Comparison of ENCODE assay signal across 14 cellular contexts in the genomic region with DNA sequence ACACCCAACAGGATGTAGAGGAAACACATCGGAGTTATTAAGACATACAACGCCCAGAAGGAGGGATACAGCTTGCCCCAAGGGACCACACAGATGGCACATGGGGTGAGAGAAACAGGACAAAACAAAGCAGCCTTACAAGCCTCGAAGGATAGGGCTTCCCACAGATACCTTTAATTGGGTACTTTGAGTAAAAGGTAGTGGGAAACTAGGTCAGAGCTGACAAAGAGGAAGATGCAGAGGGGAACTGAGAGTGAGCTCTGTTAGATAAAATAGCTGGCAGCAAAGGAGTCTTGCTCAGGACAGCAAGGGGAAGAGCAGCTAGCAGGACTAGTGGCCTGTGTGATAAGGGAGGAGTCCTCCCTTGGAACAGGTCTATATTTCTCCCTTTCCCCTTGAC. TPM values are rescaled to one million over a fixed set of nuclear protein-coding genes. Genes with fewer than 3 reads are reported as not detected.
A peak's percentile ranks its signal among the peaks of the same experiment; 100 is the strongest.
DNase-seq lines count a peak whose midpoint lies in the region; ATAC-seq and TF ChIP-seq lines count a peak whose summit lies in the region.
"Had no signal": no experiment of that assay in that cellular context is flagged by ENCODE, and none has a peak within 500 bp of the region (broad histone marks: within the 10 kb centered on the region; RNA-seq: fewer than 3 reads in every experiment).

No MANE protein-coding gene starts in this region.

- DNase-seq in GM10266 (ENCODE audit: extremely low spot score) (peak; percentile 7), T-helper 17 cell (no peak), C1 segment of cervical spinal cord (lab: John Stamatoyannopoulos, UW) (no peak), LoVo (ENCODE audit: low spot score) (no peak), GM23248 (no peak)
- DNase-seq in stimulated activated CD4-positive, alpha-beta T cell treated with anti-CD3 and anti-CD28 coated beads, Interleukin-4, amount 100 ng/mL, for 4 hours = no peak
- DNase-seq: activated CD8-positive, alpha-beta memory T cell treated with anti-CD3 and anti-CD28 coated beads, Interleukin-2, amount 50 U/mL, for 4 hours; effector CD8-positive, alpha-beta T cell; heart right ventricle; NCI-H1436 treated with DMSO at 0.1 percent for 48 hours; stimulated activated CD8-positive, alpha-beta memory T cell treated with anti-CD3 and anti-CD28 coated beads, Interleukin-4, amount 100 ng/mL, for 48 hours had no signal

- H3K27me3 ChIP-seq in GM23248 (replicated peaks; ENCODE audit: insufficient read depth) = peaks cover 38% of the 10 kb centered on the region

- WGBS in GM23248 (ENCODE audit: low coverage in 1 of 2, low lambda C conversion rate in 2 of 2, missing lambda C conversion rate in 2 of 2), 2 experiments = 50 to 51% methylated on average over 3 of the region's 3 CpGs

- no peak overlapping the region for H3K4me3 Mint-ChIP-seq in T-helper 17 cell

- no peaks in the 10 kb centered on the region for H3K9me2 ChIP-seq in GM23248 (ENCODE audit: insufficient read depth)

- in situ Hi-C loops in GM23248 (cut with MboI) = no loop called here

- H3K36me3 Mint-ChIP-seq in T-helper 17 cell (ENCODE audit: low read depth) = no peaks in the 10 kb centered on the region

- no peaks in the 10 kb centered on the region for H3F3A ChIP-seq in GM23248 (ENCODE audit: insufficient read depth)

- no peak for TF ChIP-seq CTCF in GM10266 (IDR thresholded peaks at IDR 0.05; ENCODE audit: control insufficient read depth, insufficient read depth, low read depth, missing control alignments)

- H3K4me1 Mint-ChIP-seq in T-helper 17 cell = no peaks in the 10 kb centered on the region

- H3K4me1 ChIP-seq in GM23248 (ENCODE audit: insufficient read depth) = no peaks in the 10 kb centered on the region
- H3K4me1 ChIP-seq: heart right ventricle had no signal

- peaks cover 4% of the 10 kb centered on the region for H3K9me3 ChIP-seq in T-helper 17 cell (ENCODE audit: control insufficient read depth, low read length, poor library complexity, severe bottlenecking)
- H3K9me3 ChIP-seq in GM23248 (ENCODE audit: low read depth) = no peaks in the 10 kb centered on the region

- no peak overlapping the region for H2AFZ ChIP-seq in GM23248

- H4K20me1 ChIP-seq in GM23248 (ENCODE audit: insufficient read depth) = no peaks in the 10 kb centered on the region

- H3K27ac ChIP-seq in GM23248 = no peak overlapping the region
- H3K27ac ChIP-seq: heart right ventricle had no signal

- peaks cover 31% of the 10 kb centered on the region for H3K27me3 Mint-ChIP-seq in T-helper 17 cell

- H3K9ac ChIP-seq in GM23248 = no peak overlapping the region

- H3K36me3 ChIP-seq in GM23248 (ENCODE audit: low read depth) = no peaks in the 10 kb centered on the region
- H3K36me3 ChIP-seq: heart right ventricle had no signal

- peak; percentile 69 for ATAC-seq in GM19463 (IDR thresholded peaks at IDR 0.05; ENCODE audit: unreplicated experiment)
- ATAC-seq in HG03565 (IDR thresholded peaks at IDR 0.05; ENCODE audit: unreplicated experiment) = peak; percentile 54
- peak; percentile 47 for ATAC-seq in T-helper 17 cell
- ATAC-seq: heart right ventricle had no signal

- no peak overlapping the region for H3K27ac Mint-ChIP-seq in T-helper 17 cell

- H3K79me2 ChIP-seq in GM23248 (ENCODE audit: insufficient read depth) = no peaks in the 10 kb centered on the region

- no peak overlapping the region for H3K4me2 ChIP-seq in GM23248 (ENCODE audit: unreplicated experiment)

- no peak overlapping the region for H3K4me3 ChIP-seq in GM23248
- H3K4me3 ChIP-seq: heart right ventricle had no signal

RNA-seq across cellular contexts. Expression of a gene that starts 48.2 kb away (rescaled TPM):
- total RNA-seq in T-helper 17 cell = not detected
- total RNA-seq in GM23248 (2014; rRNA removed; shearing (Covaris generic)) = not detected in 2 replicates
- polyA plus RNA-seq in GM23248 (2016; fragmentation: Nextera tagmentation; extraction: Ambion mirVana) = not detected in 2 replicates
- total RNA-seq: heart right ventricle, liver had no signal
- polyA plus RNA-seq: heart right ventricle, liver had no signal
